7 cellular contexts compared by ENCODE assay signal in the genomic region with DNA sequence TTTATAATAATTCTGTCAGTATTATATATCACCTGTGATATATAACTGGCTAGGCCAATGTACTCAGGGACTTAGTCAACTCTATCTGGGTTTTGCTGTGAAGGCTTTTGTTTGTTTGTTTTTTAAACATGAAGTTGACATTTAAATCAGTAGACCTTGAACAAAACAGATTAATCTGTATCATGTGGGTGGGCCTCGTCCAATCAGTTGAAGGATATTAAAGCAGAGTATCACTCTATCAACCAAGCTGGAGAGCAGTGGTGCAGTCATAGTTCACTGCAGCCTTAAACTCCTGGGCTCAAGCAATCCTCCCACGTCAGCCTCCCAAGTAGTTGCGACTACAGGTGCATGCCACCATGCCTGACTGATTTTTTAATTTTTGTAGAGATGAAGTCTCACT.
"Had no signal": no experiment of that assay in that cellular context is flagged by ENCODE, and none has a peak within 500 bp of the region (broad histone marks: within the 10 kb centered on the region; RNA-seq: fewer than 3 reads in every experiment).

No MANE protein-coding gene starts in this region.

- DNase-seq: IMR-90, KBM-7, KG1 had no signal

- H3K27ac ChIP-seq: HL-60, KMS-11 had no signal

- H3K4me2 ChIP-seq: KMS-11 had no signal

- H3K9ac ChIP-seq: KMS-11 had no signal

- FAIRE-seq: HepG2, HTR-8/SVneo had no signal

- ATAC-seq: HepG2 had no signal
